Comparison of ENCODE assay signal across 10 cellular contexts in the genomic region with DNA sequence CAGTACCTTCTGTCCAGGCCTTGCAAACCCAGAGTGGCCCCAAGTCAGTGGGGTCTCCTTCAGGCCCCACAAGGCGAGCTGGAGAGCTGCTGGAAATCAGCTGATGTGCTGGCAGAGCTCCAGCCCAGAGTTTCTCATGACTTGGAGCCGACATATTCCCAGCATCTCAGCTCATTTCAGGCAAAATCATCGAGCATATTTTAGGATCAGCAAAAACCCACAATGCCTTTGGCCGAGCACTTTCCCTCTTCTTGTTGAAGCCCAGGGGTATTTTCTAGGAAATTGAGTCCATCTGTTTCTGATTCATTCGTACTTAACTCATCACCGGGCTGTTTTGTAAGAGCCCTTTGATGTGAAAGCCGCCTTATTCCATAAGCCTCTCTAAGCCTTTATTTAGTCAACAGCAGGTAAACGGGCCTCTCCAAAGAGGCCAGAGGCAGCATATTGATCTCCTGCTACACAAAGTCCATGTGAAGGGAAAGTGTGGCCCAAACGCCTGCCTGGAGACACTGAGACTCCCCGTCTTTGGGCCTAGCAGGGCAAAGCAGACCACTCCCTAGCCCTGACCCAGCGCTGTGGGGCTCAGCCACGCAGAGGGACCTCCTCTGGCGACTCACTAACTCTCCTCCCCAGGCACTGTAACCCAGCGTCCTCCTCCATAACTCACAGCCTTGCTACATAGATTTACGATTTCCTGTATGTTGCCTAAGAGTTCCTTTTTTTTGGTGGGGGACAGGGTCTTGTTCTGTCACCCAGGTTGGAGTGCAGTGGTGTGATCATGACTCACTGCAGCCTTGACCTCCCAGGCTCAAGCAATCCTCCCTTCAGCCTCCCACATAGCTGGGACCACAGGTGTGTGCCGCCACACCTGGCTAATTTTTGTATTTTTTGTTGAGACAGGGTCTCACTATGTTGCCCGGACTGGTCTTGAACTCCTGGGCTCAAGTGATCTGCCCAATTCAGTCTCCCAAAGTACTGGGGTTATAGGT. TPM values are rescaled to one million over a fixed set of nuclear protein-coding genes. Genes with fewer than 3 reads are reported as not detected.
A peak's percentile ranks its signal among the peaks of the same experiment; 100 is the strongest.
DNase-seq lines count a peak whose midpoint lies in the region; ATAC-seq and TF ChIP-seq lines count a peak whose summit lies in the region.
"Had no signal": no experiment of that assay in that cellular context is flagged by ENCODE, and none has a peak within 500 bp of the region (broad histone marks: within the 10 kb centered on the region; RNA-seq: fewer than 3 reads in every experiment).

No MANE protein-coding gene starts in this region.

- no peaks in the 10 kb centered on the region for H3K36me3 Mint-ChIP-seq in activated CD4-positive, alpha-beta memory T cell treated with anti-CD3 and anti-CD28 coated beads for 36 hours

- no peaks in the 10 kb centered on the region for H3K4me1 ChIP-seq in mucosa of descending colon (ENCODE audit: low read depth)

- H3K27me3 Mint-ChIP-seq in activated CD4-positive, alpha-beta memory T cell treated with anti-CD3 and anti-CD28 coated beads for 36 hours, result no peaks in the 10 kb centered on the region

- H3K4me1 Mint-ChIP-seq in activated CD4-positive, alpha-beta memory T cell treated with anti-CD3 and anti-CD28 coated beads for 36 hours (ENCODE audit: low read depth), result peaks cover 2% of the 10 kb centered on the region

- intact Hi-C loops in posterior vena cava (cut with DNase I) (loop anchor here in 1 of 2 donors (10.0 kb wide), 1 partner anchor 79 kb away; the partner anchor contains the start of gene DNMT3B), mucosa of descending colon (cut with DNase I, micrococcal nuclease) (no loop called here)
- intact Hi-C loops in activated CD4-positive, alpha-beta memory T cell treated with anti-CD3 and anti-CD28 coated beads for 36 hours (cut with micrococcal nuclease), result no loop called here

- CTCF ChIA-PET in activated CD4-positive, alpha-beta memory T cell treated with anti-CD3 and anti-CD28 coated beads for 36 hours (lab: Charles Lee), result interaction anchor here (0.6 to 1.0 kb wide), 2 partner anchors 33 to 621 kb away, joined by 3 read pairs; no protein-coding TSS in a partner anchor

- H3K27ac Mint-ChIP-seq in activated CD4-positive, alpha-beta memory T cell treated with anti-CD3 and anti-CD28 coated beads for 36 hours, result no peak overlapping the region

- H3K9me3 ChIP-seq in mucosa of descending colon, result no peaks in the 10 kb centered on the region
- H3K9me3 ChIP-seq: thoracic aorta had no signal

- POLR2A ChIA-PET in activated CD4-positive, alpha-beta memory T cell treated with anti-CD3 and anti-CD28 coated beads for 36 hours (lab: Charles Lee), result no interaction called here

- no peaks in the 10 kb centered on the region for H3K9me3 Mint-ChIP-seq in activated CD4-positive, alpha-beta memory T cell treated with anti-CD3 and anti-CD28 coated beads for 36 hours

- no peak for ATAC-seq in mucosa of descending colon

- TF ChIP-seq CTCF in epithelial cell of esophagus (IDR thresholded peaks at IDR 0.05; ENCODE audit: insufficient read depth, low read depth, low read length, missing control alignments) (no peak), mucosa of descending colon (IDR thresholded peaks at IDR 0.05) (no peak)

- no peaks in the 10 kb centered on the region for H3K36me3 ChIP-seq in mucosa of descending colon (ENCODE audit: low read depth)
- H3K36me3 ChIP-seq: thoracic aorta had no signal

- no peak overlapping the region for H3K4me3 Mint-ChIP-seq in activated CD4-positive, alpha-beta memory T cell treated with anti-CD3 and anti-CD28 coated beads for 36 hours

- H3K4me3 ChIP-seq in epithelial cell of esophagus (ENCODE audit: low read length) (no peak overlapping the region), mucosa of descending colon (no peak overlapping the region)
- H3K4me3 ChIP-seq: thoracic aorta had no signal

- DNase-seq in GM03348 (ENCODE audit: low spot score), result peak; percentile 87
- DNase-seq in NOMO-1 (lab: John Stamatoyannopoulos, UW; ENCODE audit: unreplicated experiment in 2 of 2), result peak; percentile 84 to 90
- DNase-seq in epithelial cell of esophagus (ENCODE audit: low read depth), result peak; percentile 88
- peak; percentile 89 for DNase-seq in posterior vena cava (ENCODE audit: low spot score)
- no peak for DNase-seq in mucosa of descending colon
- DNase-seq in activated naive CD4-positive, alpha-beta T cell treated with anti-CD3 and anti-CD28 coated beads, Interleukin-2, amount 50 U/mL, for 16 hours, result no peak
- no peak for DNase-seq in activated CD4-positive, alpha-beta memory T cell treated with anti-CD3 and anti-CD28 coated beads for 36 hours
- DNase-seq in cerebellum (ENCODE audit: low spot score), result no peak

RNA-seq across cellular contexts. Expression of gene C20orf203, which starts 12.1 kb away (rescaled TPM):
- total RNA-seq in posterior vena cava, result under 1 TPM in 1 of 2 donors, not detected in 1; 0.05 TPM
- total RNA-seq in mucosa of descending colon, result under 1 TPM in 1 of 3 donors, not detected in 2; 0.09 TPM
- total RNA-seq in activated CD4-positive, alpha-beta memory T cell treated with anti-CD3 and anti-CD28 coated beads for 36 hours, result under 1 TPM in 1 of 2 experiments, not detected in 1; 0.05 TPM
- total RNA-seq in cerebellum, result 0.64 TPM
- total RNA-seq: dermis microvascular lymphatic vessel endothelial cell had no signal

RNA-seq across cellular contexts. Expression of gene COMMD7, which starts 57.4 kb away (rescaled TPM):
- total RNA-seq in posterior vena cava (10 to 100 TPM; 38.9 to 43.2 TPM), mucosa of descending colon (10 to 100 TPM; 29.6 to 37.0 (median 36.6) TPM), cerebellum (18.4 TPM)
- total RNA-seq in activated CD4-positive, alpha-beta memory T cell treated with anti-CD3 and anti-CD28 coated beads for 36 hours, result 10 to 100 TPM; 38.1 to 39.6 TPM

Comparison
In these comparisons a context has a peak if more than half of its experiments do, and no peak if none do; other contexts are left out.
1. DNase-seq: peak in GM03348 (single experiment), NOMO-1 (2 of 2), epithelial cell of esophagus (single experiment) and posterior vena cava (single experiment); none in mucosa of descending colon (0 of 3), activated naive CD4-positive, alpha-beta T cell treated with anti-CD3 and anti-CD28 coated beads, Interleukin-2, amount 50 U/mL, for 16 hours (single experiment), activated CD4-positive, alpha-beta memory T cell treated with anti-CD3 and anti-CD28 coated beads for 36 hours (single experiment) and cerebellum (single experiment).